Comparison of ENCODE assay signal across 8 cellular contexts in the genomic region with DNA sequence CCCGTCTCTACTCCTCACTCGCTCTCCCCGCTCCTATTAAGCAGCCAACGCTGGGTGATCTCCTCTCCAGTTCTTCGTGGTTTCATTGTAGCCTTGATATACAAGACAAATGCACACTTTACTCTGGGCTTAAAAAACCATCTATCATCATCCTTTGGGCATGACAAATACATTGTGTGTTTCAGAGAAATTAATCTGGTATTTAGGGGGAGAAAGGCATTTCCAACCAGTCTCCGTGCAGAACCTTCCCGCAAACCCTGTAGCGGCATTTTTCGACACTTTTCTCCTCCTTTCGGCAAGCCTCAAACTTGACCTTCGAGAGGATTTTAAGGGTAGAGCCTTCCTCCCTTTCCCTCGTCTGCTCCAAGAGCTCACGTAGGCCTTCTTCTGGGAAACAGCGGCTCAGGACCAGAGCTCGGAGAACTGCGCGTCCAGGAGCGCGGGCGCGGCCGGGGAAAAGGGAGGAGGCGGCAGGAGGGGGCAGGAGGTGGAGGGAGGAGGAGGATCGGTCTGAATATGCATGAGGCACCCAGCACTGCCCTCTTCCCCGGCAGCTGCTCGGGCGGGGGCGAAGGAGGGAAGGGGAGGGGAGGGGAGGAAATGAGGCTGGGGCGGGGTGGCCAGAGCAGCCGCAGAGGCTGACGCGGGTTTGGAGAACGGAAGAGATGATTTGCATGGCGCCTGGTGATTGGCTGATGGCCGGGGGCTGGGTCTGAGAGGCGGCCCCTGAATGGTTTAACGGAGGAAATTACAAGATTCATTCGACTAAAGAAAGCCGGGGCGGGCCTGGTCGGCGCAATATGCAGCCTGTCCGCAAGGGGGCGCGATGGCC.
DNase-seq lines count a peak whose midpoint lies in the region; ATAC-seq and TF ChIP-seq lines count a peak whose summit lies in the region.

No MANE protein-coding gene starts in this region.

- TF ChIP-seq CTCF in BE2C (IDR thresholded peaks at IDR 0.05; ENCODE audit: low read depth, low read length) (peak; percentile 57), coronary artery (IDR thresholded peaks at IDR 0.05) (peak; percentile 63)

- DNase-seq in BE2C (peak; percentile 96), NCI-H510A treated with DMSO at 0.1 percent for 48 hours (lab: John Stamatoyannopoulos, UW) (peak; percentile 91), coronary artery (ENCODE audit: low spot score) (peak; percentile 99), left lobe of liver (ENCODE audit: low spot score) (peak; percentile 98)
- DNase-seq in activated CD4-positive, alpha-beta T cell treated with anti-CD3 and anti-CD28 coated beads for 48 hours: peak; percentile 89
- peak; percentile 44 to 47 for DNase-seq in stimulated activated CD4-positive, alpha-beta T cell treated with anti-CD3 and anti-CD28 coated beads, Interleukin-1b, Interleukin-23, amount 100 ng/mL, for 4 hours (ENCODE audit: low read depth in 2 of 2)

- H3K4me3 ChIP-seq in BE2C (ENCODE audit: low read depth, low read length): peak overlapping the region; percentile 50
- peak overlapping the region; percentile 75 for H3K4me3 ChIP-seq in coronary artery

- peak overlapping the region; percentile 6 to 66 for H3K27ac ChIP-seq in coronary artery

- peak; percentile 90 for ATAC-seq in GM19351 (IDR thresholded peaks at IDR 0.05; ENCODE audit: unreplicated experiment)
- peak; percentile 95 for ATAC-seq in HG03460 (IDR thresholded peaks at IDR 0.05; ENCODE audit: unreplicated experiment)
- ATAC-seq in left lobe of liver: peak; percentile 94

- H3K27me3 ChIP-seq in BE2C: peaks cover 84% of the 10 kb centered on the region

- H3K9me3 ChIP-seq in BE2C: no peaks in the 10 kb centered on the region

- H3K36me3 ChIP-seq in BE2C: no peaks in the 10 kb centered on the region

- H3K4me1 ChIP-seq in BE2C: peaks cover 7% of the 10 kb centered on the region

Comparison
In these comparisons a context has a peak if more than half of its experiments do, and no peak if none do; other contexts are left out.
1. Peak in every context shown above with its lines: DNase-seq, ATAC-seq, H3K4me3 ChIP-seq and H3K27ac ChIP-seq.
2. DNase-seq: peak in every context shown above with its lines; median percentile 99 in coronary artery; 98 in left lobe of liver; 96 in BE2C; 91 in NCI-H510A treated with DMSO at 0.1 percent for 48 hours; 89 in activated CD4-positive, alpha-beta T cell treated with anti-CD3 and anti-CD28 coated beads for 48 hours; 46 in stimulated activated CD4-positive, alpha-beta T cell treated with anti-CD3 and anti-CD28 coated beads, Interleukin-1b, Interleukin-23, amount 100 ng/mL, for 4 hours.